Comparison of ENCODE assay signal across 15 cellular contexts in genomic region chr1:100441651-100442050, GRCh38.
DNase-seq lines count a peak whose midpoint lies in the region; ATAC-seq and TF ChIP-seq lines count a peak whose summit lies in the region.
"Had no signal": no experiment of that assay in that cellular context is flagged by ENCODE, and none has a peak within 500 bp of the region (broad histone marks: within the 10 kb centered on the region; RNA-seq: fewer than 3 reads in every experiment).

No MANE protein-coding gene starts in this region.

- H3K9me3 Mint-ChIP-seq in activated B cell treated with CpG ODN at 0.5 μM for 24 hours, result no peaks in the 10 kb centered on the region
- no peaks in the 10 kb centered on the region for H3K9me3 Mint-ChIP-seq in activated naive CD8-positive, alpha-beta T cell treated with anti-CD3 and anti-CD28 coated beads, Interleukin-2, amount 50 U/mL, for 24 hours
- H3K9me3 Mint-ChIP-seq in stimulated activated effector memory CD8-positive, alpha-beta T cell treated with anti-CD3 and anti-CD28 coated beads, Interleukin-12 subunit alpha, Interleukin-12 subunit beta, amount 100 ng/mL, for 72 hours, result no peaks in the 10 kb centered on the region

- ATAC-seq in activated B cell treated with CpG ODN at 0.5 μM for 24 hours (ENCODE audit: low read depth) (no peak), HG03442 (IDR thresholded peaks at IDR 0.05; ENCODE audit: unreplicated experiment) (no peak), upper lobe of right lung (no peak)
- ATAC-seq in activated naive CD8-positive, alpha-beta T cell treated with anti-CD3 and anti-CD28 coated beads, Interleukin-2, amount 50 U/mL, for 24 hours, result no peak
- peak; percentile 34 for ATAC-seq in stimulated activated effector memory CD8-positive, alpha-beta T cell treated with anti-CD3 and anti-CD28 coated beads, Interleukin-12 subunit alpha, Interleukin-12 subunit beta, amount 100 ng/mL, for 72 hours
- ATAC-seq: heart left ventricle had no signal

- no peak overlapping the region for H3K27ac ChIP-seq in upper lobe of right lung
- no peak overlapping the region for H3K27ac ChIP-seq in dorsolateral prefrontal cortex
- H3K27ac ChIP-seq: SJSA1 had no signal

- intact Hi-C loops in activated B cell treated with CpG ODN at 0.5 μM for 24 hours (cut with micrococcal nuclease), result no loop called here
- intact Hi-C loops in upper lobe of right lung (cut with DNase I), result no loop called here
- intact Hi-C loops in dorsolateral prefrontal cortex (cut with DNase I), result no loop called here

- no peaks in the 10 kb centered on the region for H3K27me3 ChIP-seq in upper lobe of right lung
- H3K27me3 ChIP-seq in dorsolateral prefrontal cortex, result no peaks in the 10 kb centered on the region
- H3K27me3 ChIP-seq: esophagus squamous epithelium, heart left ventricle, SJSA1 had no signal

- no peak for TF ChIP-seq CTCF in activated B cell treated with CpG ODN at 0.5 μM for 24 hours (IDR thresholded peaks at IDR 0.05)
- TF ChIP-seq CTCF in upper lobe of right lung (IDR thresholded peaks at IDR 0.05), result no peak
- no peak for TF ChIP-seq CTCF in dorsolateral prefrontal cortex (IDR thresholded peaks at IDR 0.05 in 54 of 56, conservative IDR thresholded peaks at IDR 0.05 in 2 of 56; ENCODE audit: low read depth in 1 of 56, partially characterized antibody in 56 of 56)

- no peaks in the 10 kb centered on the region for H3K9me3 ChIP-seq in upper lobe of right lung
- H3K9me3 ChIP-seq: esophagus squamous epithelium, heart left ventricle, SJSA1 had no signal

- peaks cover 34% of the 10 kb centered on the region for H3K4me1 Mint-ChIP-seq in activated B cell treated with CpG ODN at 0.5 μM for 24 hours
- H3K4me1 Mint-ChIP-seq in activated naive CD8-positive, alpha-beta T cell treated with anti-CD3 and anti-CD28 coated beads, Interleukin-2, amount 50 U/mL, for 24 hours, result peaks cover 84% of the 10 kb centered on the region
- peaks cover 59% of the 10 kb centered on the region for H3K4me1 Mint-ChIP-seq in stimulated activated effector memory CD8-positive, alpha-beta T cell treated with anti-CD3 and anti-CD28 coated beads, Interleukin-12 subunit alpha, Interleukin-12 subunit beta, amount 100 ng/mL, for 72 hours

- CTCF ChIA-PET in activated B cell treated with CpG ODN at 0.5 μM for 24 hours (lab: Charles Lee), result interaction anchor here (1.2 kb wide), 1 partner anchor 630 kb away, joined by 3 read pairs; no protein-coding TSS in a partner anchor

- no peaks in the 10 kb centered on the region for H3K36me3 ChIP-seq in upper lobe of right lung
- H3K36me3 ChIP-seq: esophagus squamous epithelium, SJSA1 had no signal

- POLR2A ChIA-PET in activated B cell treated with CpG ODN at 0.5 μM for 24 hours (lab: Charles Lee), result no interaction called here

- H3K4me3 Mint-ChIP-seq in activated B cell treated with CpG ODN at 0.5 μM for 24 hours, result no peak overlapping the region
- H3K4me3 Mint-ChIP-seq in activated naive CD8-positive, alpha-beta T cell treated with anti-CD3 and anti-CD28 coated beads, Interleukin-2, amount 50 U/mL, for 24 hours, result no peak overlapping the region
- peak overlapping the region; percentile 28 for H3K4me3 Mint-ChIP-seq in stimulated activated effector memory CD8-positive, alpha-beta T cell treated with anti-CD3 and anti-CD28 coated beads, Interleukin-12 subunit alpha, Interleukin-12 subunit beta, amount 100 ng/mL, for 72 hours

- H3K27ac Mint-ChIP-seq in activated B cell treated with CpG ODN at 0.5 μM for 24 hours, result peak overlapping the region; percentile 24
- H3K27ac Mint-ChIP-seq in activated naive CD8-positive, alpha-beta T cell treated with anti-CD3 and anti-CD28 coated beads, Interleukin-2, amount 50 U/mL, for 24 hours, result peak overlapping the region; percentile 69
- H3K27ac Mint-ChIP-seq in stimulated activated effector memory CD8-positive, alpha-beta T cell treated with anti-CD3 and anti-CD28 coated beads, Interleukin-12 subunit alpha, Interleukin-12 subunit beta, amount 100 ng/mL, for 72 hours, result peak overlapping the region; percentile 60

- H3K27me3 Mint-ChIP-seq in activated B cell treated with CpG ODN at 0.5 μM for 24 hours, result no peaks in the 10 kb centered on the region
- H3K27me3 Mint-ChIP-seq in activated naive CD8-positive, alpha-beta T cell treated with anti-CD3 and anti-CD28 coated beads, Interleukin-2, amount 50 U/mL, for 24 hours, result no peaks in the 10 kb centered on the region

- peaks cover 33% of the 10 kb centered on the region for H3K36me3 Mint-ChIP-seq in activated B cell treated with CpG ODN at 0.5 μM for 24 hours (ENCODE audit: low read depth)
- peaks cover 12% of the 10 kb centered on the region for H3K36me3 Mint-ChIP-seq in activated naive CD8-positive, alpha-beta T cell treated with anti-CD3 and anti-CD28 coated beads, Interleukin-2, amount 50 U/mL, for 24 hours (ENCODE audit: low read depth)
- H3K36me3 Mint-ChIP-seq in stimulated activated effector memory CD8-positive, alpha-beta T cell treated with anti-CD3 and anti-CD28 coated beads, Interleukin-12 subunit alpha, Interleukin-12 subunit beta, amount 100 ng/mL, for 72 hours, result peaks cover 71% of the 10 kb centered on the region

- peak; percentile 9 for DNase-seq in stimulated activated CD4-positive, alpha-beta T cell treated with anti-CD3 and anti-CD28 coated beads, Interleukin-2, amount 100 ng/mL, for 4 hours (ENCODE audit: low read depth)
- DNase-seq in stimulated activated CD4-positive, alpha-beta T cell treated with anti-CD3 and anti-CD28 coated beads, Interleukin-4, amount 100 ng/mL, for 1 hour, result no peak
- DNase-seq in activated B cell treated with CpG ODN at 0.5 μM for 24 hours (no peak), upper lobe of right lung (no peak), dorsolateral prefrontal cortex (no peak)
- no peak for DNase-seq in activated naive CD8-positive, alpha-beta T cell treated with anti-CD3 and anti-CD28 coated beads, Interleukin-2, amount 50 U/mL, for 24 hours
- no peak for DNase-seq in stimulated activated effector memory CD8-positive, alpha-beta T cell treated with anti-CD3 and anti-CD28 coated beads, Interleukin-12 subunit alpha, Interleukin-12 subunit beta, amount 100 ng/mL, for 72 hours (ENCODE audit: low spot score in 2 of 2)
- DNase-seq: esophagus squamous epithelium, GOT3, heart left ventricle, NCI-H187, NCI-H446, occipital lobe had no signal

- H3K4me1 ChIP-seq in upper lobe of right lung, result peaks cover 25% of the 10 kb centered on the region
- H3K4me1 ChIP-seq: SJSA1 had no signal

- H3K4me3 ChIP-seq in upper lobe of right lung (no peak overlapping the region), dorsolateral prefrontal cortex (no peak overlapping the region)
- H3K4me3 ChIP-seq: esophagus squamous epithelium, heart left ventricle, SJSA1 had no signal
